ENCODE assay signal across 1 cellular context in the genomic region with DNA sequence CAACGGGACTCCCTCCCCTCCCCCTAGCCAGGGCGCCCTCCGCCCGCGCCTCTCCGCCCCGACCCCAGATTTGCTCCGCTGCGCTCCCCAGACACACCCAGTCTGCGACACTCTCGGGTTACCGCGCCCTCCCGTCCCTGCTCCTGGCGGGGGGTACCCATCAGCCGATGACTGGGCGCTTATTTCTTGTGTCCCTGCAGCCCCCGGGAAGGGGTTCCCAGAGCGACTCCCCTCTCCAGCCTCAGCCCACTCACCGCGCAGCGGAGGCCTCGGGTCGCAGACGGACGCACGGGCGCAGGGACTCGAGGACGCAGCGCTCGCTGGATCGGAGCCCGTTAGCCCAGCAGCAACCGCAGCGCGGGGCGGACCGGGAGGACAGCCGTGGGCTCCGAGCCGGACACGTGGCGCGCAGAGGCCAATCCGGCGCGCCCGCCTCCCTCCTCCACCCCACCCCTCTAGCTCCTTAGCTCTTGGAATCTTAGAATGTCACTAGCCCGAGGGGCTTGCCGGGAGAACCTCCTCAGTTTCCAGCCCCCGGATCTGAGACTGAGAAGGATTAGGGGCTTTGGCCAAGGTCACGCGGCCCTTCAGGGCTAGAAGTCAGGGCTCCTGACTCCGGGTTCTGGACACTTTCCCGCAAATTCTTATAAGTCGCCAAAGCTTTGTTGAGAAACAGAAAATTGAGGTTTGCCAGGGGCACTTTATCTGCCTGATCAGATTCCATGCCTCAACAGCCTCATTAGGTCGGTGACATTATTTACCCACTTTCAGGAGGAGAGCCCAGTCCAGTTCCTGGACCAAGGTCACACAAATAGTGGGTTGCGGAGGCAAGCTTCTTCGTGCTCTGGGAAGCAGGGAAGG.
A peak's percentile ranks its signal among the peaks of the same experiment; 100 is the strongest.
TF ChIP-seq lines count a peak whose summit lies in the region.

A gene (minus strand): TSS at position 354 of the 861 bp plus-strand sequence. CDS start 9,878 bp downstream, outside the sequence.

TF ChIP-seq in K562, 482 proteins besides CTCF, POLR2A, EP300 and RAD21 (continued from another document and continues in another):
- TF ChIP-seq, protein P1, sequence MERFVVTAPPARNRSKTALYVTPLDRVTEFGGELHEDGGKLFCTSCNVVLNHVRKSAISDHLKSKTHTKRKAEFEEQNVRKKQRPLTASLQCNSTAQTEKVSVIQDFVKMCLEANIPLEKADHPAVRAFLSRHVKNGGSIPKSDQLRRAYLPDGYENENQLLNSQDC (CRISPR knock-in tag; IDR thresholded peaks at IDR 0.05) = no peak
- TF ChIP-seq, protein P2, sequence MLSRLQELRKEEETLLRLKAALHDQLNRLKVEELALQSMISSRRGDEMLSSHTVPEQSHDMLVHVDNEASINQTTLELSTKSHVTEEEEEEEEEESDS (CRISPR knock-in tag; IDR thresholded peaks at IDR 0.05) = no peak
- TF ChIP-seq ZNF263 (CRISPR knock-in tag; IDR thresholded peaks at IDR 0.05; ENCODE audit: borderline replicate concordance) (peak; percentile 82), CBX8 (IDR thresholded peaks at IDR 0.05; ENCODE audit: borderline replicate concordance, extremely low read depth, low read depth, low read length, poor library complexity, severe bottlenecking) (no peak), ZNF347 (CRISPR knock-in tag; IDR thresholded peaks at IDR 0.05; ENCODE audit: low read depth) (no peak), STAT5A (IDR thresholded peaks at IDR 0.05; ENCODE audit: borderline replicate concordance, low read length) (no peak), TARDBP (IDR thresholded peaks at IDR 0.05) (no peak), ETS2 (tag; IDR thresholded peaks at IDR 0.05; ENCODE audit: borderline replicate concordance, poor library complexity, severe bottlenecking) (no peak), MYNN (IDR thresholded peaks at IDR 0.05) (no peak), MYNN (CRISPR knock-in tag; IDR thresholded peaks at IDR 0.05) (no peak), ZNF507 (tag; conservative IDR thresholded peaks at IDR 0.05) (no peak), ARNT (IDR thresholded peaks at IDR 0.05) (no peak), CHCHD3 (CRISPR knock-in tag; IDR thresholded peaks at IDR 0.05) (no peak), DDX20 (tag; IDR thresholded peaks at IDR 0.05; ENCODE audit: low read depth) (no peak), HNRNPLL (IDR thresholded peaks at IDR 0.05; ENCODE audit: low read depth, low read length, poor library complexity, severe bottlenecking) (no peak), ZNF124 (CRISPR knock-in tag; IDR thresholded peaks at IDR 0.05) (no peak), IFI16 (CRISPR knock-in tag; IDR thresholded peaks at IDR 0.05) (no peak), MYC (IDR thresholded peaks at IDR 0.05; ENCODE audit: low read depth, low read length) (peak; percentile 69; the same call in 1 of the 2 replicates), MYC (CRISPR knock-in tag; IDR thresholded peaks at IDR 0.05; ENCODE audit: borderline replicate concordance, low read depth) (no peak), CBFA2T2 (conservative IDR thresholded peaks at IDR 0.05) (peak; percentile 56), SRF (CRISPR knock-in tag; IDR thresholded peaks at IDR 0.05) (no peak), KDM5B (IDR thresholded peaks at IDR 0.05; ENCODE audit: insufficient replicate concordance, low read depth, low read length) (peak; percentile 60), DMBX1 (CRISPR knock-in tag; IDR thresholded peaks at IDR 0.05; ENCODE audit: borderline replicate concordance) (no peak), SIX5 (IDR thresholded peaks at IDR 0.05; ENCODE audit: borderline replicate concordance in 1 of 2, insufficient read depth in 1 of 2, low read depth in 1 of 2, low read length in 2 of 2) (no peak), TRIM24 (IDR thresholded peaks at IDR 0.05) (no peak), THRAP3 (IDR thresholded peaks at IDR 0.05; ENCODE audit: borderline replicate concordance) (no peak), YY1 (IDR thresholded peaks at IDR 0.05; ENCODE audit: borderline replicate concordance in 1 of 3, control insufficient read depth in 1 of 3, extremely low read depth in 1 of 3, insufficient read depth in 3 of 3, insufficient read length in 1 of 3, insufficient replicate concordance in 2 of 3, low read depth in 1 of 3, low read length in 2 of 3) (no peak), PHTF2 (CRISPR knock-in tag; IDR thresholded peaks at IDR 0.05) (no peak), ZNF184 (CRISPR knock-in tag; IDR thresholded peaks at IDR 0.05) (no peak), PPARD (CRISPR knock-in tag; IDR thresholded peaks at IDR 0.05) (no peak)
- TF ChIP-seq, protein P3, sequence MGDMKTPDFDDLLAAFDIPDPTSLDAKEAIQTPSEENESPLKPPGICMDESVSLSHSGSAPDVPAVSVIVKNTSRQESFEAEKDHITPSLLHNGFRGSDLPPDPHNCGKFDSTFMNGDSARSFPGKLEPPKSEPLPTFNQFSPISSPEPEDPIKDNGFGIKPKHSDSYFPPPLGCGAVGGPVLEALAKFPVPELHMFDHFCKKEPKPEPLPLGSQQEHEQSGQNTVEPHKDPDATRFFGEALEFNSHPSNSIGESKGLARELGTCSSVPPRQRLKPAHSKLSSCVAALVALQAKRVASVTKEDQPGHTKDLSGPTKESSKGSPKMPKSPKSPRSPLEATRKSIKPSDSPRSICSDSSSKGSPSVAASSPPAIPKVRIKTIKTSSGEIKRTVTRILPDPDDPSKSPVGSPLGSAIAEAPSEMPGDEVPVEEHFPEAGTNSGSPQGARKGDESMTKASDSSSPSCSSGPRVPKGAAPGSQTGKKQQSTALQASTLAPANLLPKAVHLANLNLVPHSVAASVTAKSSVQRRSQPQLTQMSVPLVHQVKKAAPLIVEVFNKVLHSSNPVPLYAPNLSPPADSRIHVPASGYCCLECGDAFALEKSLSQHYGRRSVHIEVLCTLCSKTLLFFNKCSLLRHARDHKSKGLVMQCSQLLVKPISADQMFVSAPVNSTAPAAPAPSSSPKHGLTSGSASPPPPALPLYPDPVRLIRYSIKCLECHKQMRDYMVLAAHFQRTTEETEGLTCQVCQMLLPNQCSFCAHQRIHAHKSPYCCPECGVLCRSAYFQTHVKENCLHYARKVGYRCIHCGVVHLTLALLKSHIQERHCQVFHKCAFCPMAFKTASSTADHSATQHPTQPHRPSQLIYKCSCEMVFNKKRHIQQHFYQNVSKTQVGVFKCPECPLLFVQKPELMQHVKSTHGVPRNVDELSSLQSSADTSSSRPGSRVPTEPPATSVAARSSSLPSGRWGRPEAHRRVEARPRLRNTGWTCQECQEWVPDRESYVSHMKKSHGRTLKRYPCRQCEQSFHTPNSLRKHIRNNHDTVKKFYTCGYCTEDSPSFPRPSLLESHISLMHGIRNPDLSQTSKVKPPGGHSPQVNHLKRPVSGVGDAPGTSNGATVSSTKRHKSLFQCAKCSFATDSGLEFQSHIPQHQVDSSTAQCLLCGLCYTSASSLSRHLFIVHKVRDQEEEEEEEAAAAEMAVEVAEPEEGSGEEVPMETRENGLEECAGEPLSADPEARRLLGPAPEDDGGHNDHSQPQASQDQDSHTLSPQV (IDR thresholded peaks at IDR 0.05) = 0 out of 2 replicates have a peak, but pooled peaks have one; percentile 17
- TF ChIP-seq, protein P4, sequence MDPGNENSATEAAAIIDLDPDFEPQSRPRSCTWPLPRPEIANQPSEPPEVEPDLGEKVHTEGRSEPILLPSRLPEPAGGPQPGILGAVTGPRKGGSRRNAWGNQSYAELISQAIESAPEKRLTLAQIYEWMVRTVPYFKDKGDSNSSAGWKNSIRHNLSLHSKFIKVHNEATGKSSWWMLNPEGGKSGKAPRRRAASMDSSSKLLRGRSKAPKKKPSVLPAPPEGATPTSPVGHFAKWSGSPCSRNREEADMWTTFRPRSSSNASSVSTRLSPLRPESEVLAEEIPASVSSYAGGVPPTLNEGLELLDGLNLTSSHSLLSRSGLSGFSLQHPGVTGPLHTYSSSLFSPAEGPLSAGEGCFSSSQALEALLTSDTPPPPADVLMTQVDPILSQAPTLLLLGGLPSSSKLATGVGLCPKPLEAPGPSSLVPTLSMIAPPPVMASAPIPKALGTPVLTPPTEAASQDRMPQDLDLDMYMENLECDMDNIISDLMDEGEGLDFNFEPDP (CRISPR knock-in tag; IDR thresholded peaks at IDR 0.05) = no peak
- TF ChIP-seq, protein P5, sequence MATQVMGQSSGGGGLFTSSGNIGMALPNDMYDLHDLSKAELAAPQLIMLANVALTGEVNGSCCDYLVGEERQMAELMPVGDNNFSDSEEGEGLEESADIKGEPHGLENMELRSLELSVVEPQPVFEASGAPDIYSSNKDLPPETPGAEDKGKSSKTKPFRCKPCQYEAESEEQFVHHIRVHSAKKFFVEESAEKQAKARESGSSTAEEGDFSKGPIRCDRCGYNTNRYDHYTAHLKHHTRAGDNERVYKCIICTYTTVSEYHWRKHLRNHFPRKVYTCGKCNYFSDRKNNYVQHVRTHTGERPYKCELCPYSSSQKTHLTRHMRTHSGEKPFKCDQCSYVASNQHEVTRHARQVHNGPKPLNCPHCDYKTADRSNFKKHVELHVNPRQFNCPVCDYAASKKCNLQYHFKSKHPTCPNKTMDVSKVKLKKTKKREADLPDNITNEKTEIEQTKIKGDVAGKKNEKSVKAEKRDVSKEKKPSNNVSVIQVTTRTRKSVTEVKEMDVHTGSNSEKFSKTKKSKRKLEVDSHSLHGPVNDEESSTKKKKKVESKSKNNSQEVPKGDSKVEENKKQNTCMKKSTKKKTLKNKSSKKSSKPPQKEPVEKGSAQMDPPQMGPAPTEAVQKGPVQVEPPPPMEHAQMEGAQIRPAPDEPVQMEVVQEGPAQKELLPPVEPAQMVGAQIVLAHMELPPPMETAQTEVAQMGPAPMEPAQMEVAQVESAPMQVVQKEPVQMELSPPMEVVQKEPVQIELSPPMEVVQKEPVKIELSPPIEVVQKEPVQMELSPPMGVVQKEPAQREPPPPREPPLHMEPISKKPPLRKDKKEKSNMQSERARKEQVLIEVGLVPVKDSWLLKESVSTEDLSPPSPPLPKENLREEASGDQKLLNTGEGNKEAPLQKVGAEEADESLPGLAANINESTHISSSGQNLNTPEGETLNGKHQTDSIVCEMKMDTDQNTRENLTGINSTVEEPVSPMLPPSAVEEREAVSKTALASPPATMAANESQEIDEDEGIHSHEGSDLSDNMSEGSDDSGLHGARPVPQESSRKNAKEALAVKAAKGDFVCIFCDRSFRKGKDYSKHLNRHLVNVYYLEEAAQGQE (CRISPR knock-in tag; IDR thresholded peaks at IDR 0.05; ENCODE audit: low read depth) = no peak
- TF ChIP-seq, protein P6, sequence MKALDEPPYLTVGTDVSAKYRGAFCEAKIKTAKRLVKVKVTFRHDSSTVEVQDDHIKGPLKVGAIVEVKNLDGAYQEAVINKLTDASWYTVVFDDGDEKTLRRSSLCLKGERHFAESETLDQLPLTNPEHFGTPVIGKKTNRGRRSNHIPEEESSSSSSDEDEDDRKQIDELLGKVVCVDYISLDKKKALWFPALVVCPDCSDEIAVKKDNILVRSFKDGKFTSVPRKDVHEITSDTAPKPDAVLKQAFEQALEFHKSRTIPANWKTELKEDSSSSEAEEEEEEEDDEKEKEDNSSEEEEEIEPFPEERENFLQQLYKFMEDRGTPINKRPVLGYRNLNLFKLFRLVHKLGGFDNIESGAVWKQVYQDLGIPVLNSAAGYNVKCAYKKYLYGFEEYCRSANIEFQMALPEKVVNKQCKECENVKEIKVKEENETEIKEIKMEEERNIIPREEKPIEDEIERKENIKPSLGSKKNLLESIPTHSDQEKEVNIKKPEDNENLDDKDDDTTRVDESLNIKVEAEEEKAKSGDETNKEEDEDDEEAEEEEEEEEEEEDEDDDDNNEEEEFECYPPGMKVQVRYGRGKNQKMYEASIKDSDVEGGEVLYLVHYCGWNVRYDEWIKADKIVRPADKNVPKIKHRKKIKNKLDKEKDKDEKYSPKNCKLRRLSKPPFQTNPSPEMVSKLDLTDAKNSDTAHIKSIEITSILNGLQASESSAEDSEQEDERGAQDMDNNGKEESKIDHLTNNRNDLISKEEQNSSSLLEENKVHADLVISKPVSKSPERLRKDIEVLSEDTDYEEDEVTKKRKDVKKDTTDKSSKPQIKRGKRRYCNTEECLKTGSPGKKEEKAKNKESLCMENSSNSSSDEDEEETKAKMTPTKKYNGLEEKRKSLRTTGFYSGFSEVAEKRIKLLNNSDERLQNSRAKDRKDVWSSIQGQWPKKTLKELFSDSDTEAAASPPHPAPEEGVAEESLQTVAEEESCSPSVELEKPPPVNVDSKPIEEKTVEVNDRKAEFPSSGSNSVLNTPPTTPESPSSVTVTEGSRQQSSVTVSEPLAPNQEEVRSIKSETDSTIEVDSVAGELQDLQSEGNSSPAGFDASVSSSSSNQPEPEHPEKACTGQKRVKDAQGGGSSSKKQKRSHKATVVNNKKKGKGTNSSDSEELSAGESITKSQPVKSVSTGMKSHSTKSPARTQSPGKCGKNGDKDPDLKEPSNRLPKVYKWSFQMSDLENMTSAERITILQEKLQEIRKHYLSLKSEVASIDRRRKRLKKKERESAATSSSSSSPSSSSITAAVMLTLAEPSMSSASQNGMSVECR (CRISPR knock-in tag; IDR thresholded peaks at IDR 0.05) = peak; percentile 68; the same call in 1 of the 2 replicates
- TF ChIP-seq, protein P7, sequence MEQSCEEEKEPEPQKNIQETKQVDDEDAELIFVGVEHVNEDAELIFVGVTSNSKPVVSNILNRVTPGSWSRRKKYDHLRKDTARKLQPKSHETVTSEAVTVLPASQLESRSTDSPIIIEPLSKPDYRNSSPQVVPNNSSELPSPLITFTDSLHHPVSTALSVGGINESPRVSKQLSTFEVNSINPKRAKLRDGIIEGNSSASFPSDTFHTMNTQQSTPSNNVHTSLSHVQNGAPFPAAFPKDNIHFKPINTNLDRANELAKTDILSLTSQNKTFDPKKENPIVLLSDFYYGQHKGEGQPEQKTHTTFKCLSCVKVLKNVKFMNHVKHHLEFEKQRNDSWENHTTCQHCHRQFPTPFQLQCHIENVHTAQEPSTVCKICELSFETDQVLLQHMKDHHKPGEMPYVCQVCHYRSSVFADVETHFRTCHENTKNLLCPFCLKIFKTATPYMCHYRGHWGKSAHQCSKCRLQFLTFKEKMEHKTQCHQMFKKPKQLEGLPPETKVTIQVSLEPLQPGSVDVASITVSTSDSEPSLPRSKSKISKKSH (CRISPR knock-in tag; IDR thresholded peaks at IDR 0.05) = no peak
- TF ChIP-seq, protein P8, sequence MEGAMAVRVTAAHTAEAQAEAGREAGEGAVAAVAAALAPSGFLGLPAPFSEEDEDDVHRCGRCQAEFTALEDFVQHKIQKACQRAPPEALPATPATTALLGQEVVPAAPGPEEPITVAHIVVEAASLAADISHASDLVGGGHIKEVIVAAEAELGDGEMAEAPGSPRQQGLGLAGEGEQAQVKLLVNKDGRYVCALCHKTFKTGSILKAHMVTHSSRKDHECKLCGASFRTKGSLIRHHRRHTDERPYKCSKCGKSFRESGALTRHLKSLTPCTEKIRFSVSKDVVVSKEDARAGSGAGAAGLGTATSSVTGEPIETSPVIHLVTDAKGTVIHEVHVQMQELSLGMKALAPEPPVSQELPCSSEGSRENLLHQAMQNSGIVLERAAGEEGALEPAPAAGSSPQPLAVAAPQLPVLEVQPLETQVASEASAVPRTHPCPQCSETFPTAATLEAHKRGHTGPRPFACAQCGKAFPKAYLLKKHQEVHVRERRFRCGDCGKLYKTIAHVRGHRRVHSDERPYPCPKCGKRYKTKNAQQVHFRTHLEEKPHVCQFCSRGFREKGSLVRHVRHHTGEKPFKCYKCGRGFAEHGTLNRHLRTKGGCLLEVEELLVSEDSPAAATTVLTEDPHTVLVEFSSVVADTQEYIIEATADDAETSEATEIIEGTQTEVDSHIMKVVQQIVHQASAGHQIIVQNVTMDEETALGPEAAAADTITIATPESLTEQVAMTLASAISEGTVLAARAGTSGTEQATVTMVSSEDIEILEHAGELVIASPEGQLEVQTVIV (CRISPR knock-in tag; IDR thresholded peaks at IDR 0.05; ENCODE audit: borderline replicate concordance) = no peak
